ENCODE assay signal across 28 cellular contexts in genomic region chr2:192579965-192580700, GRCh38.
"Had no signal": no experiment of that assay in that cellular context is flagged by ENCODE, and none has a peak within 500 bp of the region (broad histone marks: within the 10 kb centered on the region; RNA-seq: fewer than 3 reads in every experiment).

No MANE protein-coding gene starts in this region.

- H3K9me3 ChIP-seq: gastrocnemius medialis, right atrium auricular region, thyroid gland, vagina had no signal

- H3K79me2 ChIP-seq: parathyroid adenoma had no signal

- H3K4me1 Mint-ChIP-seq: naive thymus-derived CD4-positive, alpha-beta T cell; neural progenitor cell; stimulated activated naive CD8-positive, alpha-beta T cell treated with anti-CD3 and anti-CD28 coated beads, Interleukin-15, amount 100 ng/mL, for 72 hours had no signal

- H3K27me3 ChIP-seq: gastrocnemius medialis, heart left ventricle, neural progenitor cell, right atrium auricular region, thyroid gland, vagina had no signal

- H3K4me1 ChIP-seq: gastrocnemius medialis, heart left ventricle, neural progenitor cell, parathyroid adenoma, right atrium auricular region, thyroid gland, vagina had no signal

- H2AFZ ChIP-seq: neural progenitor cell, parathyroid adenoma had no signal

- H3K9me3 Mint-ChIP-seq: nephron; neural progenitor cell; stimulated activated naive CD8-positive, alpha-beta T cell treated with anti-CD3 and anti-CD28 coated beads, Interleukin-15, amount 100 ng/mL, for 72 hours had no signal

- H3K4me3 ChIP-seq: dorsolateral prefrontal cortex, gastrocnemius medialis, heart left ventricle, lung, neural progenitor cell, right atrium auricular region, smooth muscle cell, thyroid gland, vagina had no signal

- H3K4me2 ChIP-seq: neural progenitor cell, smooth muscle cell had no signal

- H3K27me3 Mint-ChIP-seq: naive thymus-derived CD4-positive, alpha-beta T cell; progenitor cell of endocrine pancreas; stimulated activated naive CD8-positive, alpha-beta T cell treated with anti-CD3 and anti-CD28 coated beads, Interleukin-15, amount 100 ng/mL, for 72 hours had no signal

- H3K27ac Mint-ChIP-seq: naive thymus-derived CD4-positive, alpha-beta T cell; nephron; neural progenitor cell; progenitor cell of endocrine pancreas; stimulated activated naive CD8-positive, alpha-beta T cell treated with anti-CD3 and anti-CD28 coated beads, Interleukin-15, amount 100 ng/mL, for 72 hours had no signal

- H3K27ac ChIP-seq: dorsolateral prefrontal cortex, epithelial cell of prostate, gastrocnemius medialis, heart left ventricle, neural progenitor cell, parathyroid adenoma, right atrium auricular region, thyroid gland, vagina had no signal

- H3K4me3 Mint-ChIP-seq: naive thymus-derived CD4-positive, alpha-beta T cell; nephron; neural progenitor cell; stimulated activated naive CD8-positive, alpha-beta T cell treated with anti-CD3 and anti-CD28 coated beads, Interleukin-15, amount 100 ng/mL, for 72 hours had no signal

- H3K36me3 ChIP-seq: gastrocnemius medialis, heart left ventricle, neural progenitor cell, right atrium auricular region, thyroid gland, vagina had no signal

- H3K36me3 Mint-ChIP-seq: naive thymus-derived CD4-positive, alpha-beta T cell; neural progenitor cell had no signal

- H3K9ac ChIP-seq: neural progenitor cell, parathyroid adenoma had no signal

- DNase-seq: dorsolateral prefrontal cortex; effector CD4-positive, alpha-beta T cell; foreskin fibroblast; gastrocnemius medialis; heart left ventricle; hippocampal formation; mesendoderm; midbrain; naive thymus-derived CD4-positive, alpha-beta T cell; stimulated activated CD4-positive, alpha-beta T cell treated with anti-CD3 and anti-CD28 coated beads, Interleukin-12 subunit alpha, Interleukin-12 subunit beta, amount 100 ng/mL, for 4 hours; stimulated activated CD4-positive, alpha-beta T cell treated with anti-CD3 and anti-CD28 coated beads, Interleukin-1b, Interleukin-23, amount 100 ng/mL, for 48 hours; stimulated activated CD4-positive, alpha-beta T cell treated with anti-CD3 and anti-CD28 coated beads, Interleukin-4, amount 100 ng/mL, for 1 hour; stimulated activated CD8-positive, alpha-beta memory T cell treated with anti-CD3 and anti-CD28 coated beads, Interleukin-4, amount 100 ng/mL, for 48 hours; stimulated activated naive CD4-positive, alpha-beta T cell; stimulated activated naive CD8-positive, alpha-beta T cell treated with anti-CD3 and anti-CD28 coated beads, Interleukin-15, amount 100 ng/mL, for 72 hours; thyroid gland; trophoblast cell had no signal

- ATAC-seq: esophagus mucosa; gastrocnemius medialis; heart left ventricle; naive thymus-derived CD4-positive, alpha-beta T cell; sciatic nerve; stimulated activated naive CD8-positive, alpha-beta T cell treated with anti-CD3 and anti-CD28 coated beads, Interleukin-15, amount 100 ng/mL, for 72 hours had no signal
